21 cellular contexts compared by ENCODE assay signal in the genomic region with DNA sequence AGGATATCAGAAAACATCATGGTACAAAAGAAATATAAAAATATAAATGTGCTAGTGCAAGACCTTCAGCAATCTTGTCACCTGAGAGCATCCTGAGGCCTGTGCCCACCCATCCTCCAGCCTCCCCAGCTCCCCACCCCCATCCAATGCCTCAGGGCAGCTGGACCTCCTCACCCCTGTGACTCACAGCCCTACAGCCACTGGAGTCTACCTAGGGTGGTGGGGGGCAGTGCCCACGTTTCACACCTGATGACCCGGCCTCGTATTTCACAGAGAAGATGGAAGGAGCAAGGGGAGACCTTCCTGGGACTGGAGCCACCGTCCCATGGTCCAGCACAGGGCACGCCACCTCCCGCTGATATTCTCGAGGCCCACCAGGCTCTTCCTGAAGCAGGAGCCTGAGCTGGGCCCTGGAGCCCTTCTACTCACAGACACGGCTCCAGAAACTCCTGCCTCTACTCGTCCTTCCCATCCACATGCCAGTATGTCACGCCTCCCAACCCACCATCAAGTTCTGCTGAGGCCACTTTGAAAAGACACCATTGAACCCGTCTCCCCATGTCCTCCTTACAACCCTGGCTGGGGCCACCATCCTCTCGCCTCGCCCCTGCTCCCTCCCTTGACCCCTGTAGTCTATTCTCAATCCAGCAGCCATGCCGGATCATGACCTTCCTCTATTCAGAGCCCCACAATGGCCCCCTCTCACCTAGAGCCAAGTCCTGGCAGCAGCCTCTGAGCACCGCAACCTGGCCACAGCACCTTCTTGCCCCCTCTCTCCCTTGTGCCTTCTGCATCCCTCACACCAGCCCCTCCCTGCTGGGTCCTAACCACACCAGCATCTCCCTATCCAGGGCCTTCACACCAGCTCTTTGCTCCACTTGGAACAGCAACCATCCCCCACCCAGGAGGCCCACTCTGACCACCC. TPM values are rescaled to one million over a fixed set of nuclear protein-coding genes. Genes with fewer than 3 reads are reported as not detected.
DNase-seq lines count a peak whose midpoint lies in the region; ATAC-seq and TF ChIP-seq lines count a peak whose summit lies in the region.
"Had no signal": no experiment of that assay in that cellular context is flagged by ENCODE, and none has a peak within 500 bp of the region (broad histone marks: within the 10 kb centered on the region; RNA-seq: fewer than 3 reads in every experiment).

No MANE protein-coding gene starts in this region.

- no peaks in the 10 kb centered on the region for H3K27me3 Mint-ChIP-seq in activated naive CD8-positive, alpha-beta T cell treated with anti-CD3 and anti-CD28 coated beads, Interleukin-2, amount 10 ng/mL, durations not matched to agents 7 days and 5 days
- H3K27me3 Mint-ChIP-seq in activated naive CD8-positive, alpha-beta T cell treated with anti-CD3 and anti-CD28 coated beads for 36 hours, result no peaks in the 10 kb centered on the region
- no peaks in the 10 kb centered on the region for H3K27me3 Mint-ChIP-seq in central memory CD8-positive, alpha-beta T cell
- no peaks in the 10 kb centered on the region for H3K27me3 Mint-ChIP-seq in naive B cell
- H3K27me3 Mint-ChIP-seq: activated B cell treated with CpG ODN at 0.5 μM for 24 hours; CD4-positive, alpha-beta T cell had no signal

- ATAC-seq in activated naive CD8-positive, alpha-beta T cell treated with anti-CD3 and anti-CD28 coated beads, Interleukin-2, amount 10 ng/mL, durations not matched to agents 7 days and 5 days (ENCODE audit: low read depth), result no peak
- ATAC-seq in central memory CD8-positive, alpha-beta T cell (replicated peaks; ENCODE audit: extremely low read depth, poor library complexity, severe bottlenecking), result no peak
- ATAC-seq in naive B cell (ENCODE audit: low read depth in 2 of 2), result no peak
- ATAC-seq in upper lobe of left lung (ENCODE audit: low FRiP score in 2 of 2), result peak in 1 of 2 donors; percentile 12
- ATAC-seq in HG03159 (IDR thresholded peaks at IDR 0.05; ENCODE audit: unreplicated experiment), result no peak
- ATAC-seq in GM21619 (IDR thresholded peaks at IDR 0.05; ENCODE audit: unreplicated experiment), result no peak

- no peaks in the 10 kb centered on the region for H3K9me3 ChIP-seq in upper lobe of left lung
- H3K9me3 ChIP-seq: tibial artery had no signal

- no peak for TF ChIP-seq POLR2A in upper lobe of left lung (IDR thresholded peaks at IDR 0.05)

- peak overlapping the region in 3 of 4 donors; percentile 10 to 51 (median 20) for H3K27ac ChIP-seq in upper lobe of left lung
- H3K27ac ChIP-seq: tibial artery had no signal

- peaks cover 28% of the 10 kb centered on the region for H3K4me1 Mint-ChIP-seq in activated naive CD8-positive, alpha-beta T cell treated with anti-CD3 and anti-CD28 coated beads, Interleukin-2, amount 10 ng/mL, durations not matched to agents 7 days and 5 days
- H3K4me1 Mint-ChIP-seq in activated naive CD8-positive, alpha-beta T cell treated with anti-CD3 and anti-CD28 coated beads for 36 hours, result peaks cover 22% of the 10 kb centered on the region
- H3K4me1 Mint-ChIP-seq in central memory CD8-positive, alpha-beta T cell, result peaks cover 74% of the 10 kb centered on the region
- peaks cover 11 to 31% (median 17%) of the 10 kb centered on the region in 3 donors for H3K4me1 Mint-ChIP-seq in naive B cell
- H3K4me1 Mint-ChIP-seq: mesothelial cell of epicardium had no signal

- no peak for TF ChIP-seq EP300 in upper lobe of left lung (IDR thresholded peaks at IDR 0.05)

- H3K27me3 ChIP-seq in upper lobe of left lung, result no peaks in the 10 kb centered on the region
- H3K27me3 ChIP-seq: tibial artery had no signal

- peaks cover 0 to 9% (median 4%) of the 10 kb centered on the region in 4 donors for H3K4me1 ChIP-seq in upper lobe of left lung
- H3K4me1 ChIP-seq: HAP-1, tibial artery had no signal

- 93 to 97% methylated on average over 15 of the region's 15 CpGs for WGBS in upper lobe of left lung, 2 donors

- peaks cover 11% of the 10 kb centered on the region for H3K9me3 Mint-ChIP-seq in activated naive CD8-positive, alpha-beta T cell treated with anti-CD3 and anti-CD28 coated beads, Interleukin-2, amount 10 ng/mL, durations not matched to agents 7 days and 5 days
- peaks cover 16% of the 10 kb centered on the region for H3K9me3 Mint-ChIP-seq in activated naive CD8-positive, alpha-beta T cell treated with anti-CD3 and anti-CD28 coated beads for 36 hours
- no peaks in the 10 kb centered on the region for H3K9me3 Mint-ChIP-seq in central memory CD8-positive, alpha-beta T cell
- peaks cover 4 to 16% (median 10%) of the 10 kb centered on the region in 7 donors for H3K9me3 Mint-ChIP-seq in naive B cell

- H3K36me3 ChIP-seq in upper lobe of left lung, result peaks cover 0 to 63% (median 21%) of the 10 kb centered on the region in 4 donors

- H3K4me3 ChIP-seq in upper lobe of left lung, result no peak overlapping the region
- H3K4me3 ChIP-seq: HAP-1, tibial artery had no signal

- H3K36me3 Mint-ChIP-seq in activated naive CD8-positive, alpha-beta T cell treated with anti-CD3 and anti-CD28 coated beads, Interleukin-2, amount 10 ng/mL, durations not matched to agents 7 days and 5 days, result peaks cover 85% of the 10 kb centered on the region
- H3K36me3 Mint-ChIP-seq in activated naive CD8-positive, alpha-beta T cell treated with anti-CD3 and anti-CD28 coated beads for 36 hours, result peaks cover 86% of the 10 kb centered on the region
- H3K36me3 Mint-ChIP-seq in central memory CD8-positive, alpha-beta T cell (ENCODE audit: insufficient read depth), result peaks cover 66% of the 10 kb centered on the region
- peaks cover 61 to 74% of the 10 kb centered on the region in 2 donors for H3K36me3 Mint-ChIP-seq in naive B cell

- peak overlapping the region; percentile 35 for H3K27ac Mint-ChIP-seq in activated naive CD8-positive, alpha-beta T cell treated with anti-CD3 and anti-CD28 coated beads, Interleukin-2, amount 10 ng/mL, durations not matched to agents 7 days and 5 days
- no peak overlapping the region for H3K27ac Mint-ChIP-seq in activated naive CD8-positive, alpha-beta T cell treated with anti-CD3 and anti-CD28 coated beads for 36 hours
- peak overlapping the region; percentile 82 for H3K27ac Mint-ChIP-seq in central memory CD8-positive, alpha-beta T cell (ENCODE audit: low read depth)
- peak overlapping the region in 4 of 6 donors; percentile 22 to 92 (median 54) for H3K27ac Mint-ChIP-seq in naive B cell
- H3K27ac Mint-ChIP-seq: activated B cell treated with CpG ODN at 0.5 μM for 24 hours; CD4-positive, alpha-beta T cell; mesothelial cell of epicardium had no signal

- POLR2A ChIA-PET in activated naive CD8-positive, alpha-beta T cell treated with anti-CD3 and anti-CD28 coated beads, Interleukin-2, amount 10 ng/mL, durations not matched to agents 7 days and 5 days (lab: Charles Lee), result interaction anchor here (0.7 to 1.0 kb wide), 2 partner anchors 11 to 15 kb away, joined by 3 read pairs; no protein-coding TSS in a partner anchor

- no peak for DNase-seq in activated naive CD8-positive, alpha-beta T cell treated with anti-CD3 and anti-CD28 coated beads, Interleukin-2, amount 10 ng/mL, durations not matched to agents 7 days and 5 days
- DNase-seq in activated naive CD8-positive, alpha-beta T cell treated with anti-CD3 and anti-CD28 coated beads for 36 hours, result no peak
- DNase-seq in central memory CD8-positive, alpha-beta T cell (ENCODE audit: low spot score in 2 of 2), result no peak
- no peak for DNase-seq in naive B cell
- DNase-seq in upper lobe of left lung, result no peak
- DNase-seq in midbrain (lab: John Stamatoyannopoulos, UW), result no peak
- DNase-seq: activated B cell treated with CpG ODN at 0.5 μM for 24 hours, dermis blood vessel endothelial cell, erythroblast, foreskin melanocyte, left cardiac atrium, NCI-H1417 treated with DMSO at 0.1 percent for 48 hours, NCI-H2171 treated with DMSO at 0.1 percent for 48 hours, NCI-H774, tibial artery had no signal

- no peak for TF ChIP-seq CTCF in upper lobe of left lung (IDR thresholded peaks at IDR 0.05)

- no peak overlapping the region for H3K4me3 Mint-ChIP-seq in activated naive CD8-positive, alpha-beta T cell treated with anti-CD3 and anti-CD28 coated beads, Interleukin-2, amount 10 ng/mL, durations not matched to agents 7 days and 5 days
- H3K4me3 Mint-ChIP-seq in activated naive CD8-positive, alpha-beta T cell treated with anti-CD3 and anti-CD28 coated beads for 36 hours, result no peak overlapping the region
- peak overlapping the region; percentile 31 for H3K4me3 Mint-ChIP-seq in central memory CD8-positive, alpha-beta T cell
- peak overlapping the region in 1 of 8 donors; percentile 6 for H3K4me3 Mint-ChIP-seq in naive B cell
- H3K4me3 Mint-ChIP-seq: activated B cell treated with CpG ODN at 0.5 μM for 24 hours; CD4-positive, alpha-beta T cell; mesothelial cell of epicardium had no signal

RNA-seq across cellular contexts. Expression of a gene that starts 13.3 kb away (rescaled TPM):
- 10 to 100 TPM; 60.7 to 64.6 TPM for total RNA-seq in activated naive CD8-positive, alpha-beta T cell treated with anti-CD3 and anti-CD28 coated beads, Interleukin-2, amount 10 ng/mL, durations not matched to agents 7 days and 5 days
- 10 to 100 TPM; 47.9 to 48.8 TPM for total RNA-seq in activated naive CD8-positive, alpha-beta T cell treated with anti-CD3 and anti-CD28 coated beads for 36 hours
- polyA plus RNA-seq in naive B cell (ENCODE audit: low read depth in 6 of 6), result 10 to 100 TPM; 41.4 to 71.6 (median 48.7) TPM
- 10 to 100 TPM; 31.4 to 80.1 (median 55.5) TPM for total RNA-seq in upper lobe of left lung

RNA-seq across cellular contexts. Expression of a gene that starts 30.2 kb away (rescaled TPM):
- total RNA-seq in activated naive CD8-positive, alpha-beta T cell treated with anti-CD3 and anti-CD28 coated beads, Interleukin-2, amount 10 ng/mL, durations not matched to agents 7 days and 5 days, result 10 to 100 TPM; 92.0 to 92.4 TPM
- 10 to 100 TPM; 41.5 to 44.7 TPM for total RNA-seq in activated naive CD8-positive, alpha-beta T cell treated with anti-CD3 and anti-CD28 coated beads for 36 hours
- polyA plus RNA-seq in naive B cell (ENCODE audit: low read depth in 6 of 6), result 1 to 10 TPM in 5 of 6 donors, under 1 TPM in 1; 0.65 to 4.6 (median 2.7) TPM
- 10 to 100 TPM in 5 of 6 donors, not detected in 1; 13.7 to 28.3 (median 15.4) TPM for total RNA-seq in upper lobe of left lung
- total RNA-seq: dermis blood vessel endothelial cell, MCF 10A, mesothelial cell of epicardium had no signal
